ENCODE assay signal across 16 cellular contexts in genomic region chr7:159098795-159099194, GRCh38. TPM values are rescaled to one million over a fixed set of nuclear protein-coding genes. Genes with fewer than 3 reads are reported as not detected.
DNase-seq lines count a peak whose midpoint lies in the region; ATAC-seq and TF ChIP-seq lines count a peak whose summit lies in the region.
"Had no signal": no experiment of that assay in that cellular context is flagged by ENCODE, and none has a peak within 500 bp of the region (broad histone marks: within the 10 kb centered on the region; RNA-seq: fewer than 3 reads in every experiment).

No MANE protein-coding gene starts in this region.

- no peak overlapping the region for H2BK15ac ChIP-seq in mesenchymal stem cell (ENCODE audit: low read depth, poor library complexity, severe bottlenecking)

- TF ChIP-seq CTCF in breast epithelium (IDR thresholded peaks at IDR 0.05): no peak
- no peak for TF ChIP-seq CTCF in MCF 10A (IDR thresholded peaks at IDR 0.05; ENCODE audit: unreplicated experiment)
- no peak for TF ChIP-seq CTCF in activated CD8-positive, alpha-beta T cell treated with anti-CD3 and anti-CD28 coated beads for 36 hours (IDR thresholded peaks at IDR 0.05)

- H2BK120ac ChIP-seq in mesenchymal stem cell (ENCODE audit: low read depth, low read length): no peak overlapping the region

- H3K4ac ChIP-seq in mesenchymal stem cell (ENCODE audit: low read depth in 1 of 2, low read length in 2 of 2): no peak overlapping the region

- WGBS in aorta, 2 donors: 1 to 5% methylated on average over 13 of the region's 13 CpGs
- WGBS in mesenchymal stem cell: 76% methylated on average over 11 of the region's 13 CpGs

- H3K27me3 ChIP-seq in breast epithelium (no peaks in the 10 kb centered on the region), aorta (ENCODE audit: control insufficient read depth in 1 of 2, insufficient read depth in 2 of 2, low read length in 1 of 2) (no peaks in the 10 kb centered on the region), mesenchymal stem cell (ENCODE audit: control insufficient read depth in 1 of 2, insufficient read depth in 1 of 2, low read length in 2 of 2) (no peaks in the 10 kb centered on the region)

- H3K4me1 Mint-ChIP-seq in MCF 10A (ENCODE audit: insufficient read depth, unreplicated experiment): no peaks in the 10 kb centered on the region
- H3K4me1 Mint-ChIP-seq in activated CD8-positive, alpha-beta T cell treated with anti-CD3 and anti-CD28 coated beads for 36 hours (ENCODE audit: low read depth): no peaks in the 10 kb centered on the region
- H3K4me1 Mint-ChIP-seq: CD8-positive, alpha-beta memory T cell had no signal

- no peak overlapping the region for H4K91ac ChIP-seq in mesenchymal stem cell (ENCODE audit: low read length)

- H3K18ac ChIP-seq in mesenchymal stem cell (ENCODE audit: low read depth in 1 of 2, low read length in 2 of 2): no peak overlapping the region

- CTCF ChIA-PET in MCF 10A (lab: Yijun Ruan, JAX): no interaction called here
- CTCF ChIA-PET in activated CD8-positive, alpha-beta T cell treated with anti-CD3 and anti-CD28 coated beads for 36 hours (lab: Charles Lee): interaction anchor here (1.6 kb wide), 1 partner anchor 51 kb away, joined by 3 read pairs; no protein-coding TSS in a partner anchor

- no TSS peak for BruUV-seq in MCF 10A (replicated peaks; lab: Mats Ljungman, UMichigan)

- no peak overlapping the region for H3K4me2 ChIP-seq in mesenchymal stem cell (ENCODE audit: low read length, poor library complexity, severe bottlenecking)

- H3K4me3 ChIP-seq in breast epithelium (no peak overlapping the region), aorta (ENCODE audit: low read length in 2 of 2) (no peak overlapping the region), mesenchymal stem cell (ENCODE audit: insufficient read depth in 1 of 2, low read depth in 1 of 2, low read length in 2 of 2) (no peak overlapping the region)

- H3K9me3 Mint-ChIP-seq in MCF 10A (ENCODE audit: unreplicated experiment): no peaks in the 10 kb centered on the region
- H3K9me3 Mint-ChIP-seq in activated CD8-positive, alpha-beta T cell treated with anti-CD3 and anti-CD28 coated beads for 36 hours: no peaks in the 10 kb centered on the region
- H3K9me3 Mint-ChIP-seq: CD8-positive, alpha-beta memory T cell had no signal

- peak; percentile 73 for ATAC-seq in aorta (ENCODE audit: low FRiP score)
- ATAC-seq in activated CD8-positive, alpha-beta T cell treated with anti-CD3 and anti-CD28 coated beads for 36 hours: no peak
- ATAC-seq: activated CD4-positive, CD25-positive, alpha-beta regulatory T cell treated with anti-CD3 and anti-CD28 coated beads, Interleukin-2, amount 50 U/mL, for 24 hours had no signal

- H3K9ac ChIP-seq in mesenchymal stem cell (ENCODE audit: low read length): no peak overlapping the region
- H3K9ac ChIP-seq: parathyroid adenoma had no signal

- no peak overlapping the region for H2AFZ ChIP-seq in mesenchymal stem cell (ENCODE audit: low read depth, low read length)
- H2AFZ ChIP-seq: parathyroid adenoma had no signal

- H3K4me1 ChIP-seq in breast epithelium: peaks cover 0 to 5% of the 10 kb centered on the region in 2 donors
- H3K4me1 ChIP-seq in aorta (ENCODE audit: control insufficient read depth in 1 of 2, insufficient read depth in 2 of 2, low read length in 2 of 2): peaks cover 0 to 2% of the 10 kb centered on the region in 2 donors
- no peaks in the 10 kb centered on the region for H3K4me1 ChIP-seq in mesenchymal stem cell (ENCODE audit: control insufficient read depth, insufficient read depth, low read depth, low read length)
- H3K4me1 ChIP-seq: parathyroid adenoma had no signal

- no peak overlapping the region for H3K4me3 Mint-ChIP-seq in MCF 10A (ENCODE audit: unreplicated experiment)
- H3K4me3 Mint-ChIP-seq in activated CD8-positive, alpha-beta T cell treated with anti-CD3 and anti-CD28 coated beads for 36 hours: no peak overlapping the region
- H3K4me3 Mint-ChIP-seq: CD8-positive, alpha-beta memory T cell; dendritic cell treated with granulocyte-macrophage colony-stimulating factor and Interleukin-4, amounts not matched to agents 40 ng/mL and 50 ng/mL, for 4 days had no signal

- no peak overlapping the region for H2AK5ac ChIP-seq in mesenchymal stem cell (ENCODE audit: low read length, severe bottlenecking)

- no peak overlapping the region for H3K14ac ChIP-seq in mesenchymal stem cell (ENCODE audit: low read length in 2 of 2)

- H3K79me1 ChIP-seq in mesenchymal stem cell (replicated peaks; ENCODE audit: low read length, poor library complexity, severe bottlenecking): no peaks in the 10 kb centered on the region

- H3K27ac Mint-ChIP-seq in MCF 10A (ENCODE audit: low read depth, unreplicated experiment): no peak overlapping the region
- no peak overlapping the region for H3K27ac Mint-ChIP-seq in activated CD8-positive, alpha-beta T cell treated with anti-CD3 and anti-CD28 coated beads for 36 hours
- H3K27ac Mint-ChIP-seq: dendritic cell treated with granulocyte-macrophage colony-stimulating factor and Interleukin-4, amounts not matched to agents 40 ng/mL and 50 ng/mL, for 4 days had no signal

- intact Hi-C loops in breast epithelium (cut with DNase I; ENCODE audit: low total_unique reads): no loop called here
- intact Hi-C loops in MCF 10A (cut with micrococcal nuclease): no loop called here
- intact Hi-C loops in posterior cingulate gyrus (cut with DNase I): no loop called here
- intact Hi-C loops in aorta (cut with DNase I): loop anchor here (2.0 to 10.0 kb wide), 3 partner anchors 44 to 314 kb away; partner anchors contain the start of gene VIPR2 (in 2 of the 2)
- intact Hi-C loops in activated CD8-positive, alpha-beta T cell treated with anti-CD3 and anti-CD28 coated beads for 36 hours (cut with micrococcal nuclease): no loop called here

- H3K23ac ChIP-seq in mesenchymal stem cell (ENCODE audit: low read length in 2 of 2): no peak overlapping the region

- POLR2A ChIA-PET in MCF 10A (lab: Yijun Ruan, JAX): no interaction called here
- POLR2A ChIA-PET in activated CD8-positive, alpha-beta T cell treated with anti-CD3 and anti-CD28 coated beads for 36 hours (lab: Charles Lee): no interaction called here

- DNase-seq in breast epithelium (ENCODE audit: low spot score in 2 of 2) (peak; percentile 47 to 48), MCF 10A (ENCODE audit: unreplicated experiment) (no peak), hepatic stellate cell (ENCODE audit: low spot score) (peak; percentile 39), posterior cingulate gyrus (peak in 6 of 10 donors; percentile 1 to 65 (median 32)), aorta (peak; percentile 82 to 87), mesenchymal stem cell (no peak), AML-193 (lab: John Stamatoyannopoulos, UW) (no peak)
- DNase-seq in activated CD8-positive, alpha-beta T cell treated with anti-CD3 and anti-CD28 coated beads for 36 hours: no peak
- DNase-seq: midbrain, NCI-H2029 treated with DMSO at 0.1 percent for 48 hours, NCI-H526 treated with DMSO at 0.1 percent for 48 hours had no signal

- H4K8ac ChIP-seq in mesenchymal stem cell (ENCODE audit: low read length): no peak overlapping the region

- TF ChIP-seq POLR2A in breast epithelium (IDR thresholded peaks at IDR 0.05): no peak

- no peaks in the 10 kb centered on the region for H3K36me3 Mint-ChIP-seq in MCF 10A (ENCODE audit: insufficient read depth, unreplicated experiment)
- H3K36me3 Mint-ChIP-seq in activated CD8-positive, alpha-beta T cell treated with anti-CD3 and anti-CD28 coated beads for 36 hours (ENCODE audit: low read depth): no peaks in the 10 kb centered on the region

- H3K27ac ChIP-seq in breast epithelium (peak overlapping the region; percentile 59 to 86), aorta (ENCODE audit: low read depth in 1 of 2, low read length in 2 of 2) (peak overlapping the region; percentile 88 to 99), mesenchymal stem cell (ENCODE audit: low read length, poor library complexity, severe bottlenecking) (no peak overlapping the region)
- H3K27ac ChIP-seq: parathyroid adenoma had no signal

- H3K9me3 ChIP-seq in breast epithelium (no peaks in the 10 kb centered on the region), aorta (ENCODE audit: control insufficient read depth, low read length) (no peaks in the 10 kb centered on the region), mesenchymal stem cell (ENCODE audit: control insufficient read depth, low read length) (no peaks in the 10 kb centered on the region)

- no peak overlapping the region for H2BK12ac ChIP-seq in mesenchymal stem cell (ENCODE audit: low read length in 2 of 2)

- H3K36me3 ChIP-seq in breast epithelium (no peaks in the 10 kb centered on the region), aorta (ENCODE audit: control insufficient read depth in 1 of 2, insufficient read depth in 2 of 2, low read length in 1 of 2) (no peaks in the 10 kb centered on the region), mesenchymal stem cell (ENCODE audit: control insufficient read depth in 1 of 2, insufficient read depth in 2 of 2, low read depth in 1 of 2, low read length in 2 of 2) (no peaks in the 10 kb centered on the region)

- H2BK5ac ChIP-seq in mesenchymal stem cell (ENCODE audit: low read depth, low read length, poor library complexity, severe bottlenecking): no peak overlapping the region

- H3K27me3 Mint-ChIP-seq in MCF 10A (ENCODE audit: insufficient read depth, unreplicated experiment): peaks cover 13% of the 10 kb centered on the region
- H3K27me3 Mint-ChIP-seq in activated CD8-positive, alpha-beta T cell treated with anti-CD3 and anti-CD28 coated beads for 36 hours: no peaks in the 10 kb centered on the region
- H3K27me3 Mint-ChIP-seq: dendritic cell treated with granulocyte-macrophage colony-stimulating factor and Interleukin-4, amounts not matched to agents 40 ng/mL and 50 ng/mL, for 4 days had no signal

RNA-seq across cellular contexts. Expression of gene VIPR2, which starts 45.9 kb away (rescaled TPM):
- total RNA-seq in breast epithelium (10 to 100 TPM in 1 of 3 donors, 1 to 10 TPM in 1, under 1 TPM in 1; 0.48 to 14.0 (median 4.6) TPM), MCF 10A (2022) (not detected in 2 replicates), aorta (10 to 100 TPM; 10.4 to 12.6 TPM)
- polyA plus RNA-seq in aorta: 10 to 100 TPM in 1 of 2 donors, 1 to 10 TPM in 1; 3.3 to 14.1 TPM
- not detected for polyA plus RNA-seq in mesenchymal stem cell (2013, experiment 1 of 2)
- 0.01 TPM for polyA plus RNA-seq in mesenchymal stem cell (2013, experiment 2 of 2)
- total RNA-seq in activated CD8-positive, alpha-beta T cell treated with anti-CD3 and anti-CD28 coated beads for 36 hours: under 1 TPM in 1 of 2 experiments, not detected in 1; 0.09 TPM
- total RNA-seq: A673 had no signal

Comparison
In these comparisons a context has a peak if more than half of its experiments do, and no peak if none do; other contexts are left out.
1. DNase-seq: peak in breast epithelium (2 of 2), hepatic stellate cell (single experiment), posterior cingulate gyrus (6 of 10) and aorta (2 of 2); none in MCF 10A (single experiment), mesenchymal stem cell (single experiment), activated CD8-positive, alpha-beta T cell treated with anti-CD3 and anti-CD28 coated beads for 36 hours (single experiment) and AML-193 (0 of 2).
2. intact Hi-C loops: an anchor here in aorta (2.0 to 10.0 kb wide); none called in breast epithelium, MCF 10A, posterior cingulate gyrus and activated CD8-positive, alpha-beta T cell treated with anti-CD3 and anti-CD28 coated beads for 36 hours.